Comparison of ENCODE assay signal across 25 cellular contexts in genomic region chr6:130054725-130055124, GRCh38.
"Had no signal": no experiment of that assay in that cellular context is flagged by ENCODE, and none has a peak within 500 bp of the region (broad histone marks: within the 10 kb centered on the region; RNA-seq: fewer than 3 reads in every experiment).

No MANE protein-coding gene starts in this region.

- ATAC-seq: foreskin keratinocyte; heart left ventricle; left colon; right cardiac atrium; stimulated activated naive CD8-positive, alpha-beta T cell treated with anti-CD3 and anti-CD28 coated beads, Interleukin-15, Interleukin-2, amounts not matched to agents 100 U/mL and 50 U/mL, for 24 hours had no signal

- H3K27ac ChIP-seq: breast epithelium, esophagus muscularis mucosa, foreskin keratinocyte, heart left ventricle, spleen, thoracic aorta, vagina had no signal

- H3K4me1 Mint-ChIP-seq: endodermal cell, immature natural killer cell, mesothelial cell of epicardium had no signal

- FAIRE-seq: kidney had no signal

- H3K27ac Mint-ChIP-seq: activated naive CD4-positive, alpha-beta T cell treated with anti-CD3 and anti-CD28 coated beads, Interleukin-2, amount 10 ng/mL, durations not matched to agents 7 days and 5 days; dendritic cell treated with granulocyte-macrophage colony-stimulating factor and Interleukin-4, amounts not matched to agents 40 ng/mL and 50 ng/mL, for 4 days; endodermal cell; mesothelial cell of epicardium had no signal

- DNase-seq: activated CD4-positive, alpha-beta T cell treated with anti-CD3 and anti-CD28 coated beads for 1 hour; activated CD8-positive, alpha-beta memory T cell treated with anti-CD3 and anti-CD28 coated beads for 24 hours; activated effector memory CD4-positive, alpha-beta T cell treated with anti-CD3 and anti-CD28 coated beads, Interleukin-2, amount 50 U/mL, for 16 hours; activated naive CD4-positive, alpha-beta T cell treated with anti-CD3 and anti-CD28 coated beads, Interleukin-2, amount 10 ng/mL, durations not matched to agents 7 days and 5 days; endodermal cell; foreskin keratinocyte; heart left ventricle; hypothalamus; immature natural killer cell; kidney; left colon; mammary epithelial cell; naive B cell; right cardiac atrium; spleen; stimulated activated naive CD8-positive, alpha-beta T cell treated with anti-CD3 and anti-CD28 coated beads, Interleukin-15, Interleukin-2, amounts not matched to agents 100 U/mL and 50 U/mL, for 24 hours; T-helper 9 cell; trophoblast cell had no signal

- H3K4me1 ChIP-seq: breast epithelium, esophagus muscularis mucosa, foreskin keratinocyte, heart left ventricle, spleen, vagina had no signal

- H3K36me3 ChIP-seq: breast epithelium had no signal

- H3K27me3 ChIP-seq: breast epithelium, esophagus muscularis mucosa, foreskin keratinocyte, heart left ventricle, spleen, vagina had no signal

- H3K4me3 Mint-ChIP-seq: activated naive CD4-positive, alpha-beta T cell treated with anti-CD3 and anti-CD28 coated beads, Interleukin-2, amount 10 ng/mL, durations not matched to agents 7 days and 5 days; central memory CD8-positive, alpha-beta T cell; dendritic cell treated with granulocyte-macrophage colony-stimulating factor and Interleukin-4, amounts not matched to agents 40 ng/mL and 50 ng/mL, for 4 days; endodermal cell; immature natural killer cell; mesothelial cell of epicardium; naive B cell had no signal

- H3K4me3 ChIP-seq: breast epithelium, esophagus muscularis mucosa, heart left ventricle, spleen, thoracic aorta, vagina had no signal

- H3K27me3 Mint-ChIP-seq: activated naive CD4-positive, alpha-beta T cell treated with anti-CD3 and anti-CD28 coated beads, Interleukin-2, amount 10 ng/mL, durations not matched to agents 7 days and 5 days; central memory CD8-positive, alpha-beta T cell; dendritic cell treated with granulocyte-macrophage colony-stimulating factor and Interleukin-4, amounts not matched to agents 40 ng/mL and 50 ng/mL, for 4 days; naive B cell had no signal

- H3K9me3 ChIP-seq: breast epithelium, esophagus muscularis mucosa, heart left ventricle, spleen, thoracic aorta, vagina had no signal

- H3K9me3 Mint-ChIP-seq: activated naive CD4-positive, alpha-beta T cell treated with anti-CD3 and anti-CD28 coated beads, Interleukin-2, amount 10 ng/mL, durations not matched to agents 7 days and 5 days; central memory CD8-positive, alpha-beta T cell; dendritic cell treated with granulocyte-macrophage colony-stimulating factor and Interleukin-4, amounts not matched to agents 40 ng/mL and 50 ng/mL, for 4 days; endodermal cell; immature natural killer cell; mesothelial cell of epicardium; naive B cell had no signal
